15 cellular contexts compared by ENCODE assay signal in the genomic region with DNA sequence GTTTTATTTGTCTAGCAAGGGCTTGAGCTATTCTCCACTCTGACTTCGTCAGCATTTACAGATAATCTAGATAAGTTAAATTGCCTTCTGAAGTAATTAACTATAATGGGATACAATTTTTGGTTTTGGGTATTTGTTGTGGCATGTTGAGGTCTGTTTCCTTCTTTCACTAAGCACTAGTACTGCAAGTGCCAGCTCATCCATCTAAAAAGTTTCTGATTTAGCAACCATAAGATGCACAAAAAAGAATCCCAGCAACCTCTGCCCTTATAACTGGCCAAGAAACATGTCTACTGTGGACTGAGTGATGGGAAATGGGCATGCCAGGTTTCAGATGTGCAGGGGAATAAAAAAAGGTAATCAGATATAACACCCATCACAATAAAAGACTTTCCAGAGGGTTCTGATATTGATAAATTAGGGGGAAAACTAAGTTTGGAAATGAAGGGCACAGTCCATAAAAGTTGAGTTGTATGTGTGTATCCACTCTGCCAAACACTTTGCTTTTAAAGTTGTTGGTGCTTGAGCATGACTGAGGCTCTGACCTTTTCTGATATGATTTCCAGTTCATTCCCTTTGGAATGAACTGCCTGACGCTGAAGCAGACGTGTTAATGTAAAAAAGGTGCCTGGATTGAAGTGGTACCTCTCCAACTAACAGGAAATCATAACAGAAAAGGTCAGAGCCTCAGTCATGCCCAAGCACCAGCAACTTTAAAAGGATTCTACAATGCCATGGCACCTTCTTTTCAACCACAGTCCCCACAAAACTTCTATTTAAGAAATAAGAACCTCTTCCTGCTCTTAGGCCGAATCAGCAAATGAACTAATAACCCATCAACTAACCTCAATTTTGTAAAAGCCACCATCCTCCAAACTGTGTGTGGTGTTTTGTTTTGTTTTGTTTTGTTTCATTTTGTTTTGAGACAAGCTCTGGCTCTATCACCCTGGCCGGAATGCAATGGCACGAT. TPM values are rescaled to one million over a fixed set of nuclear protein-coding genes. Genes with fewer than 3 reads are reported as not detected.
DNase-seq lines count a peak whose midpoint lies in the region; ATAC-seq, FAIRE-seq and TF ChIP-seq lines count a peak whose summit lies in the region.
"Had no signal": no experiment of that assay in that cellular context is flagged by ENCODE, and none has a peak within 500 bp of the region (broad histone marks: within the 10 kb centered on the region; RNA-seq: fewer than 3 reads in every experiment).

No MANE protein-coding gene starts in this region.

- no peaks in the 10 kb centered on the region for H3K36me3 ChIP-seq in astrocyte (ENCODE audit: insufficient read depth, low read length)
- peaks cover 0 to 10% of the 10 kb centered on the region in 2 donors for H3K36me3 ChIP-seq in left lung
- H3K36me3 ChIP-seq: ascending aorta, SJSA1, thoracic aorta had no signal

- no peak overlapping the region for H3K4me2 ChIP-seq in astrocyte (ENCODE audit: low read length)
- H3K4me2 ChIP-seq: A549 had no signal

- H3K9me3 ChIP-seq in astrocyte (ENCODE audit: insufficient read depth, low read depth, low read length), result no peaks in the 10 kb centered on the region
- H3K9me3 ChIP-seq in left lung, result no peaks in the 10 kb centered on the region
- H3K9me3 ChIP-seq: A549, ascending aorta, Caco-2, SJSA1, thoracic aorta had no signal

- no peak overlapping the region for H3K9ac ChIP-seq in astrocyte (ENCODE audit: low read length)

- H3K27me3 Mint-ChIP-seq in activated CD4-positive, alpha-beta T cell treated with anti-CD3 and anti-CD28 coated beads, Interleukin-2, amount 10 ng/mL, durations not matched to agents 24 days and 14 days, result no peaks in the 10 kb centered on the region
- H3K27me3 Mint-ChIP-seq in astrocyte (ENCODE audit: low read depth, unreplicated experiment) (no peaks in the 10 kb centered on the region), osteocyte (ENCODE audit: unreplicated experiment) (no peaks in the 10 kb centered on the region)

- FAIRE-seq in astrocyte (lab: Jason Lieb, UNC), result no peak
- FAIRE-seq: A549 had no signal

- no peaks in the 10 kb centered on the region for H3K27me3 ChIP-seq in astrocyte (ENCODE audit: insufficient read depth, low read length)
- no peaks in the 10 kb centered on the region for H3K27me3 ChIP-seq in left lung
- H3K27me3 ChIP-seq: ascending aorta, SJSA1 had no signal

- no peak overlapping the region for H3K4me3 Mint-ChIP-seq in activated CD4-positive, alpha-beta T cell treated with anti-CD3 and anti-CD28 coated beads, Interleukin-2, amount 10 ng/mL, durations not matched to agents 24 days and 14 days
- H3K4me3 Mint-ChIP-seq in astrocyte (ENCODE audit: unreplicated experiment) (no peak overlapping the region), osteocyte (ENCODE audit: unreplicated experiment) (no peak overlapping the region)
- H3K4me3 Mint-ChIP-seq: mesothelial cell of epicardium had no signal

- H3K27ac Mint-ChIP-seq in activated CD4-positive, alpha-beta T cell treated with anti-CD3 and anti-CD28 coated beads, Interleukin-2, amount 10 ng/mL, durations not matched to agents 24 days and 14 days, result peak overlapping the region; percentile 44
- peak overlapping the region; percentile 55 for H3K27ac Mint-ChIP-seq in astrocyte (ENCODE audit: unreplicated experiment)
- peak overlapping the region; percentile 17 for H3K27ac Mint-ChIP-seq in osteocyte (ENCODE audit: unreplicated experiment)
- H3K27ac Mint-ChIP-seq: mesothelial cell of epicardium had no signal

- no peak overlapping the region for H2AFZ ChIP-seq in astrocyte (ENCODE audit: low read depth, low read length)

- no peaks in the 10 kb centered on the region for H3K4me1 ChIP-seq in astrocyte (ENCODE audit: insufficient read depth, low read length)
- peaks cover 3 to 27% of the 10 kb centered on the region in 2 donors for H3K4me1 ChIP-seq in left lung
- H3K4me1 ChIP-seq: ascending aorta had no signal

- peaks cover 98% of the 10 kb centered on the region for H3K79me2 ChIP-seq in astrocyte (ENCODE audit: insufficient read depth, low read length)

- ATAC-seq in HG03139 (IDR thresholded peaks at IDR 0.05; ENCODE audit: unreplicated experiment), result no peak
- no peak for ATAC-seq in left lung
- ATAC-seq: A549 had no signal

- intact Hi-C loops in activated CD4-positive, alpha-beta T cell treated with anti-CD3 and anti-CD28 coated beads, Interleukin-2, amount 10 ng/mL, durations not matched to agents 24 days and 14 days (cut with micrococcal nuclease), result no loop called here
- intact Hi-C loops in left lung (cut with DNase I), result no loop called here

- peaks cover 16% of the 10 kb centered on the region for H3K36me3 Mint-ChIP-seq in activated CD4-positive, alpha-beta T cell treated with anti-CD3 and anti-CD28 coated beads, Interleukin-2, amount 10 ng/mL, durations not matched to agents 24 days and 14 days (ENCODE audit: low read depth)
- no peaks in the 10 kb centered on the region for H3K36me3 Mint-ChIP-seq in astrocyte (ENCODE audit: low read depth, unreplicated experiment)
- H3K36me3 Mint-ChIP-seq in osteocyte (ENCODE audit: unreplicated experiment), result peaks cover 8% of the 10 kb centered on the region

- H3K4me1 Mint-ChIP-seq in activated CD4-positive, alpha-beta T cell treated with anti-CD3 and anti-CD28 coated beads, Interleukin-2, amount 10 ng/mL, durations not matched to agents 24 days and 14 days, result peaks cover 45% of the 10 kb centered on the region
- H3K4me1 Mint-ChIP-seq in astrocyte (ENCODE audit: low read depth, unreplicated experiment) (peaks cover 15% of the 10 kb centered on the region), osteocyte (ENCODE audit: unreplicated experiment) (peaks cover 8% of the 10 kb centered on the region)
- H3K4me1 Mint-ChIP-seq: mesothelial cell of epicardium had no signal

- H3K4me3 ChIP-seq in astrocyte (ENCODE audit: insufficient read depth, low read depth, low read length) (no peak overlapping the region), left lung (no peak overlapping the region)
- H3K4me3 ChIP-seq: A549, ascending aorta, SJSA1, thoracic aorta had no signal

- TF ChIP-seq CTCF in astrocyte (IDR thresholded peaks at IDR 0.05; ENCODE audit: insufficient read depth, low read depth, low read length) (no peak), osteocyte (IDR thresholded peaks at IDR 0.05) (no peak), left lung (IDR thresholded peaks at IDR 0.05) (no peak)

- peaks cover 66% of the 10 kb centered on the region for H4K20me1 ChIP-seq in astrocyte (ENCODE audit: insufficient read depth, low read length)

- peaks cover 4% of the 10 kb centered on the region for H3K9me3 Mint-ChIP-seq in activated CD4-positive, alpha-beta T cell treated with anti-CD3 and anti-CD28 coated beads, Interleukin-2, amount 10 ng/mL, durations not matched to agents 24 days and 14 days
- H3K9me3 Mint-ChIP-seq in astrocyte (ENCODE audit: unreplicated experiment) (no peaks in the 10 kb centered on the region), osteocyte (ENCODE audit: unreplicated experiment) (peaks cover 3% of the 10 kb centered on the region)

- no peak overlapping the region for H3K27ac ChIP-seq in astrocyte (ENCODE audit: low read depth, low read length)
- peak overlapping the region in 1 of 2 donors; percentile 65 for H3K27ac ChIP-seq in left lung
- H3K27ac ChIP-seq: A549, ascending aorta, SJSA1, thoracic aorta had no signal

- no peak for DNase-seq in activated CD4-positive, alpha-beta T cell treated with anti-CD3 and anti-CD28 coated beads, Interleukin-2, amount 10 ng/mL, durations not matched to agents 24 days and 14 days
- DNase-seq in activated CD4-positive, alpha-beta T cell treated with anti-CD3 and anti-CD28 coated beads, Interleukin-2, amount 50 U/mL, for 4 hours, result no peak
- DNase-seq in MV-4-11 (lab: John Stamatoyannopoulos, UW), result peak; percentile 6
- no peak for DNase-seq in astrocyte (ENCODE audit: low read depth)
- no peak for DNase-seq in osteocyte (ENCODE audit: extremely low spot score, unreplicated experiment)
- no peak for DNase-seq in dedifferentiated amniotic fluid mesenchymal stem cell (ENCODE audit: extremely low spot score)
- DNase-seq in left lung, result no peak
- DNase-seq: Caco-2, HCEC 1CT had no signal

RNA-seq across cellular contexts. Expression of a gene that starts 52.8 kb away (rescaled TPM):
- 64.0 and 65.8 TPM in 2 replicates for total RNA-seq in activated CD4-positive, alpha-beta T cell treated with anti-CD3 and anti-CD28 coated beads, Interleukin-2, amount 10 ng/mL, durations not matched to agents 24 days and 14 days
- total RNA-seq in astrocyte (59.7 and 65.2 TPM in 2 replicates), osteocyte (44.3 and 48.1 TPM in 2 replicates), left lung (10 to 100 TPM; 38.2 to 47.3 TPM)
